ENCODE assay signal across 36 cellular contexts in the genomic region with DNA sequence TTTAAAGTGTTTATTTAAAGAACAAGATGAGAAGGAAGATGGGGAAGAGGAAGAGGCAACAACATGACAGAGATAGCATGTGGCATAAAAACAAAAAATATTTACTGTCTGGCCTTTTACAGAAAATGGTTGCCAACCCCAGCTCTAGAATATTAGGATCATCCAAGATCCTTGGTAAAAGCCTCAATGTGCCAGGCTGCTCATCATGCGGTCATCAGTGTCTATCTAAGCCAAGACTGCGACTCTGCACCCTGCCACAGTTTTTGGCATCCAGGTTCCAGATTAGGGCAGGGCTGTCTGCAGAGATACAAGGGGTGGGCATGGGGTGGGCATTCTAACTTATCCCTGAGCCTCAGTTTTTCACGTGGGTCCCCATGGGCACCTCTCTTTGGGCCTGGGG. TPM values are rescaled to one million over a fixed set of nuclear protein-coding genes. Genes with fewer than 3 reads are reported as not detected.
"Had no signal": no experiment of that assay in that cellular context is flagged by ENCODE, and none has a peak within 500 bp of the region (broad histone marks: within the 10 kb centered on the region; RNA-seq: fewer than 3 reads in every experiment).

No MANE protein-coding gene starts in this region.

- H3K27ac ChIP-seq: adrenal gland, body of pancreas, brain microvascular endothelial cell, breast epithelium, VCaP had no signal

- H3K4me1 ChIP-seq: adrenal gland, body of pancreas, breast epithelium had no signal

- H3K27me3 ChIP-seq: adrenal gland, body of pancreas, brain microvascular endothelial cell, breast epithelium had no signal

- H3K27me3 Mint-ChIP-seq: activated CD4-positive, alpha-beta memory T cell treated with anti-CD3 and anti-CD28 coated beads for 36 hours; activated CD4-positive, alpha-beta T cell treated with anti-CD3 and anti-CD28 coated beads, Interleukin-2, amount 10 ng/mL, durations not matched to agents 24 days and 14 days; activated CD8-positive, alpha-beta T cell treated with anti-CD3 and anti-CD28 coated beads for 36 hours; activated naive CD8-positive, alpha-beta T cell treated with anti-CD3 and anti-CD28 coated beads for 36 hours; activated T-helper 17 cell treated with anti-CD3 and anti-CD28 coated beads, Interleukin-2, amount 50 U/mL, for 72 hours had no signal

- H3K4me1 Mint-ChIP-seq: activated B cell treated with CpG ODN at 0.5 μM for 24 hours; activated CD4-positive, alpha-beta T cell treated with anti-CD3 and anti-CD28 coated beads, Interleukin-2, amount 10 ng/mL, durations not matched to agents 24 days and 14 days; activated naive CD8-positive, alpha-beta T cell treated with anti-CD3 and anti-CD28 coated beads for 36 hours; activated T-helper 17 cell treated with anti-CD3 and anti-CD28 coated beads, Interleukin-2, amount 50 U/mL, for 72 hours had no signal

- H3K36me3 Mint-ChIP-seq: activated CD4-positive, alpha-beta memory T cell treated with anti-CD3 and anti-CD28 coated beads for 36 hours; activated naive CD8-positive, alpha-beta T cell treated with anti-CD3 and anti-CD28 coated beads for 36 hours had no signal

- DNase-seq: activated B cell treated with CpG ODN at 0.5 μM for 24 hours; activated CD4-positive, alpha-beta memory T cell treated with anti-CD3 and anti-CD28 coated beads for 36 hours; activated CD4-positive, alpha-beta T cell treated with anti-CD3 and anti-CD28 coated beads for 4 hours; activated CD4-positive, alpha-beta T cell treated with anti-CD3 and anti-CD28 coated beads, Interleukin-2, amount 10 ng/mL, durations not matched to agents 24 days and 14 days; activated CD4-positive, alpha-beta T cell treated with anti-CD3 and anti-CD28 coated beads, Interleukin-2, amount 50 U/mL, for 1 hour; activated CD4-positive, alpha-beta T cell treated with anti-CD3 and anti-CD28 coated beads, Interleukin-2, amount 50 U/mL, for 4 hours; activated CD4-positive, CD25-positive, alpha-beta regulatory T cell treated with anti-CD3 and anti-CD28 coated beads, Interleukin-2, amount 50 U/mL, for 72 hours; activated CD8-positive, alpha-beta memory T cell treated with anti-CD3 and anti-CD28 coated beads, Interleukin-2, amount 50 U/mL, for 4 hours; activated CD8-positive, alpha-beta T cell treated with anti-CD3 and anti-CD28 coated beads for 36 hours; activated effector memory CD4-positive, alpha-beta T cell treated with anti-CD3 and anti-CD28 coated beads, Interleukin-2, amount 50 U/mL, for 16 hours; activated gamma-delta T cell treated with Interleukin-2 at 50 U/mL for 16 hours; activated naive CD4-positive, alpha-beta T cell; activated naive CD4-positive, alpha-beta T cell treated with anti-CD3 and anti-CD28 coated beads for 36 hours; activated naive CD4-positive, alpha-beta T cell treated with anti-CD3 and anti-CD28 coated beads, Interleukin-2, amount 50 U/mL, for 16 hours; activated naive CD8-positive, alpha-beta T cell treated with anti-CD3 and anti-CD28 coated beads for 36 hours; activated T-cell treated with anti-CD3 and anti-CD28 coated beads for 4 hours; activated T-cell treated with anti-CD3 and anti-CD28 coated beads, Interleukin-2, amount 50 U/mL, for 1 hour; activated T-cell treated with anti-CD3 and anti-CD28 coated beads, Interleukin-2, amount 50 U/mL, for 4 hours; activated T-cell treated with anti-CD3 and anti-CD28 coated beads, Interleukin-2, amount 50 U/mL, for 72 hours; adrenal gland; amniotic stem cell; aorta; body of pancreas; brain microvascular endothelial cell; central memory CD4-positive, alpha-beta T cell; T-helper 1 cell; T-helper 2 cell; T-helper 9 cell had no signal

- H3K4me3 ChIP-seq: adrenal gland, body of pancreas, breast epithelium had no signal

- H3K27ac Mint-ChIP-seq: activated B cell treated with CpG ODN at 0.5 μM for 24 hours; activated CD4-positive, alpha-beta memory T cell treated with anti-CD3 and anti-CD28 coated beads for 36 hours; activated CD4-positive, alpha-beta T cell treated with anti-CD3 and anti-CD28 coated beads, Interleukin-2, amount 10 ng/mL, durations not matched to agents 24 days and 14 days; activated CD8-positive, alpha-beta T cell treated with anti-CD3 and anti-CD28 coated beads for 36 hours; activated naive CD4-positive, alpha-beta T cell treated with anti-CD3 and anti-CD28 coated beads for 36 hours; activated naive CD4-positive, alpha-beta T cell treated with anti-CD3 and anti-CD28 coated beads, Interleukin-2, amount 50 U/mL, for 72 hours; activated naive CD8-positive, alpha-beta T cell treated with anti-CD3 and anti-CD28 coated beads for 36 hours; activated T-cell treated with anti-CD3 and anti-CD28 coated beads, Interleukin-2, amount 50 U/mL, for 72 hours; activated T-helper 1 cell treated with anti-CD3 and anti-CD28 coated beads, Interleukin-12 subunit alpha, Interleukin-12 subunit beta, Interleukin-2, Interleukin-4 antibody, amounts not matched to agents 30 ng/mL and 10 ng/mL and 1 ng/mL, durations not matched to agents 14 hours and 24 hours and 36 hours; activated T-helper 17 cell treated with anti-CD3 and anti-CD28 coated beads, Interleukin-2, amount 50 U/mL, for 72 hours; T-helper 1 cell treated with Interleukin-12 subunit alpha and Interleukin-12 subunit beta and Interleukin-4 antibody, amounts not matched to agents 30 μg/mL and 1 μg/mL, for 36 hours; T-helper 2 cell treated with Interferon-gamma antibody and Interleukin-4, amounts not matched to agents 5 μg/mL and 100 μg/mL, for 36 hours had no signal

- ATAC-seq: activated CD8-positive, alpha-beta T cell treated with anti-CD3 and anti-CD28 coated beads for 36 hours; activated naive CD4-positive, alpha-beta T cell treated with anti-CD3 and anti-CD28 coated beads, Interleukin-2, amount 50 U/mL, for 72 hours; activated T-cell treated with anti-CD3 and anti-CD28 coated beads, Interleukin-2, amount 50 U/mL, for 4 hours; activated T-cell treated with anti-CD3 and anti-CD28 coated beads, Interleukin-2, amount 50 U/mL, for 72 hours; activated T-helper 17 cell treated with anti-CD3 and anti-CD28 coated beads, Interleukin-2, amount 50 U/mL, for 72 hours; body of pancreas had no signal

- H3K9me3 Mint-ChIP-seq: activated T-cell treated with anti-CD3 and anti-CD28 coated beads, Interleukin-2, amount 50 U/mL, for 4 hours had no signal

- H3K4me3 Mint-ChIP-seq: activated B cell treated with CpG ODN at 0.5 μM for 24 hours; activated CD4-positive, alpha-beta memory T cell treated with anti-CD3 and anti-CD28 coated beads for 36 hours; activated CD4-positive, alpha-beta T cell treated with anti-CD3 and anti-CD28 coated beads, Interleukin-2, amount 10 ng/mL, durations not matched to agents 24 days and 14 days; activated CD8-positive, alpha-beta T cell treated with anti-CD3 and anti-CD28 coated beads for 36 hours; activated naive CD4-positive, alpha-beta T cell treated with anti-CD3 and anti-CD28 coated beads for 36 hours; activated naive CD8-positive, alpha-beta T cell treated with anti-CD3 and anti-CD28 coated beads for 36 hours; activated T-cell treated with anti-CD3 and anti-CD28 coated beads, Interleukin-2, amount 50 U/mL, for 4 hours; activated T-cell treated with anti-CD3 and anti-CD28 coated beads, Interleukin-2, amount 50 U/mL, for 72 hours; activated T-helper 1 cell treated with anti-CD3 and anti-CD28 coated beads, Interleukin-12 subunit alpha, Interleukin-12 subunit beta, Interleukin-2, Interleukin-4 antibody, amounts not matched to agents 30 ng/mL and 10 ng/mL and 1 ng/mL, durations not matched to agents 14 hours and 24 hours and 36 hours; activated T-helper 17 cell treated with anti-CD3 and anti-CD28 coated beads, Interleukin-2, amount 50 U/mL, for 72 hours; T-helper 1 cell treated with Interleukin-12 subunit alpha and Interleukin-12 subunit beta and Interleukin-4 antibody, amounts not matched to agents 30 μg/mL and 1 μg/mL, for 36 hours; T-helper 2 cell treated with Interferon-gamma antibody and Interleukin-4, amounts not matched to agents 5 μg/mL and 100 μg/mL, for 36 hours had no signal

- H3K36me3 ChIP-seq: adrenal gland, brain microvascular endothelial cell, breast epithelium had no signal

- H3K9me3 ChIP-seq: adrenal gland had no signal

RNA-seq across cellular contexts. Expression of a gene that starts 46.9 kb away (rescaled TPM):
- total RNA-seq: activated B cell treated with CpG ODN at 0.5 μM for 24 hours; activated CD4-positive, alpha-beta memory T cell treated with anti-CD3 and anti-CD28 coated beads for 36 hours; activated CD4-positive, alpha-beta T cell treated with anti-CD3 and anti-CD28 coated beads, Interleukin-2, amount 10 ng/mL, durations not matched to agents 24 days and 14 days; activated CD8-positive, alpha-beta memory T cell treated with anti-CD3 and anti-CD28 coated beads for 36 hours; activated CD8-positive, alpha-beta T cell treated with anti-CD3 and anti-CD28 coated beads for 36 hours; activated naive CD4-positive, alpha-beta T cell treated with anti-CD3 and anti-CD28 coated beads for 36 hours; activated naive CD4-positive, alpha-beta T cell treated with anti-CD3 and anti-CD28 coated beads, Interleukin-2, amount 50 U/mL, for 72 hours; activated naive CD8-positive, alpha-beta T cell treated with anti-CD3 and anti-CD28 coated beads for 36 hours; activated T-cell treated with anti-CD3 and anti-CD28 coated beads, Interleukin-2, amount 50 U/mL, for 4 hours; activated T-cell treated with anti-CD3 and anti-CD28 coated beads, Interleukin-2, amount 50 U/mL, for 72 hours; activated T-helper 1 cell treated with anti-CD3 and anti-CD28 coated beads, Interleukin-12 subunit alpha, Interleukin-12 subunit beta, Interleukin-2, Interleukin-4 antibody, amounts not matched to agents 30 ng/mL and 10 ng/mL and 1 ng/mL, durations not matched to agents 14 hours and 24 hours and 36 hours; activated T-helper 17 cell treated with anti-CD3 and anti-CD28 coated beads, Interleukin-2, amount 50 U/mL, for 72 hours had no signal
